8 cellular contexts compared by ENCODE assay signal in genomic region chr5:435961-436640, GRCh38. TPM values are rescaled to one million over a fixed set of nuclear protein-coding genes. Genes with fewer than 3 reads are reported as not detected.
DNase-seq lines count a peak whose midpoint lies in the region; ATAC-seq and TF ChIP-seq lines count a peak whose summit lies in the region.

No MANE protein-coding gene starts in this region.

- H3K9ac ChIP-seq in SK-N-SH (no peak overlapping the region), colonic mucosa (ENCODE audit: low read depth in 2 of 2, low read length in 2 of 2) (no peak overlapping the region)

- peak; percentile 59 for TF ChIP-seq CTCF in AG10803 (conservative IDR thresholded peaks at IDR 0.05; ENCODE audit: low read length)
- TF ChIP-seq CTCF in GM23338 (conservative IDR thresholded peaks at IDR 0.05; ENCODE audit: low read depth in 2 of 2): peak; percentile 47 to 67
- TF ChIP-seq CTCF in SK-N-SH (IDR thresholded peaks at IDR 0.05): peak; percentile 43
- no peak for TF ChIP-seq CTCF in colonic mucosa (IDR thresholded peaks at IDR 0.05)

- no peak overlapping the region for H2AFZ ChIP-seq in GM23338
- no peak overlapping the region for H2AFZ ChIP-seq in SK-N-SH (ENCODE audit: low read depth)

- H3K9me3 Mint-ChIP-seq in GM23338: no peaks in the 10 kb centered on the region

- H3K4me2 ChIP-seq in GM23338 (no peak overlapping the region), SK-N-SH (no peak overlapping the region)

- WGBS in SK-N-SH (ENCODE audit: low lambda C conversion rate): 76% methylated on average over 12 of the region's 18 CpGs

- no peaks in the 10 kb centered on the region for H3K9me3 ChIP-seq in SK-N-SH
- no peaks in the 10 kb centered on the region for H3K9me3 ChIP-seq in colonic mucosa

- H3K36me3 Mint-ChIP-seq in GM23338 (ENCODE audit: low read depth): no peaks in the 10 kb centered on the region

- no peaks in the 10 kb centered on the region; the same call in 2 of the 3 replicates for H3K4me1 Mint-ChIP-seq in GM23338

- H3K27ac ChIP-seq in GM23338 (ENCODE audit: low read depth) (no peak overlapping the region), SK-N-SH (ENCODE audit: low read depth in 2 of 2, low read length in 1 of 2) (no peak overlapping the region), colonic mucosa (no peak overlapping the region)

- no peaks in the 10 kb centered on the region for H3K9me2 ChIP-seq in GM23338 (ENCODE audit: insufficient read depth)
- no peaks in the 10 kb centered on the region for H3K9me2 ChIP-seq in SK-N-SH

- H3K27ac Mint-ChIP-seq in GM23338: no peak overlapping the region

- H3K36me3 ChIP-seq in GM23338 (ENCODE audit: insufficient read depth) (no peaks in the 10 kb centered on the region), SK-N-SH (replicated peaks in 1 of 2; ENCODE audit: control insufficient read depth in 1 of 2, insufficient read depth in 2 of 2, low read length in 1 of 2) (no peaks in the 10 kb centered on the region), colonic mucosa (no peaks in the 10 kb centered on the region)

- no peak overlapping the region for H3K4me3 Mint-ChIP-seq in GM23338

- peak; percentile 35 for TF ChIP-seq RAD21 in SK-N-SH (IDR thresholded peaks at IDR 0.05; ENCODE audit: low read length)

- POLR2A ChIA-PET in SK-N-SH (lab: Yijun Ruan, JAX): no interaction called here

- peaks cover 9% of the 10 kb centered on the region for H3K27me3 Mint-ChIP-seq in GM23338 (ENCODE audit: insufficient read depth, low read depth, poor library complexity)

- ATAC-seq in GM23338: peak; percentile 81

- no peaks in the 10 kb centered on the region for H3F3A ChIP-seq in GM23338 (replicated peaks; ENCODE audit: low read depth)
- no peaks in the 10 kb centered on the region for H3F3A ChIP-seq in SK-N-SH (replicated peaks; ENCODE audit: insufficient read depth)

- CTCF ChIA-PET in SK-N-SH (lab: Yijun Ruan, JAX): interaction anchor here (0.6 to 2.4 kb wide), 2 partner anchors 10 to 248 kb away, joined by 3 to 10 read pairs; no protein-coding TSS in a partner anchor

- H3K4me1 ChIP-seq in GM23338 (ENCODE audit: insufficient read depth): no peaks in the 10 kb centered on the region
- peaks cover 0 to 7% of the 10 kb centered on the region in 2 experiments; a peak in 1 of 4 replicates for H3K4me1 ChIP-seq in SK-N-SH (ENCODE audit: control insufficient read depth in 1 of 2, insufficient read depth in 2 of 2, low read depth in 1 of 2, low read length in 1 of 2)
- H3K4me1 ChIP-seq in colonic mucosa: no peaks in the 10 kb centered on the region

- DNase-seq in AG10803 (ENCODE audit: low read depth): peak; percentile 39
- peak; percentile 62 for DNase-seq in GM23338 (ENCODE audit: low spot score)
- DNase-seq in SK-N-SH: peak; percentile 61
- peak; percentile 35 for DNase-seq in kidney tubule cell (ENCODE audit: low spot score)
- no peak for DNase-seq in colonic mucosa
- no peak for DNase-seq in activated gamma-delta T cell treated with Interleukin-2 at 50 U/mL for 16 hours
- no peak for DNase-seq in KG1 (lab: John Stamatoyannopoulos, UW)
- DNase-seq in activated T-cell treated with anti-CD3 and anti-CD28 coated beads for 4 hours: no peak

- intact Hi-C loops in colonic mucosa (cut with DNase I): no loop called here

- H3K79me2 ChIP-seq in GM23338 (replicated peaks; ENCODE audit: insufficient read depth): no peaks in the 10 kb centered on the region
- H3K79me2 ChIP-seq in SK-N-SH (ENCODE audit: insufficient read depth): no peaks in the 10 kb centered on the region

- no peaks in the 10 kb centered on the region for H3K27me3 ChIP-seq in GM23338 (ENCODE audit: insufficient read depth)
- H3K27me3 ChIP-seq in SK-N-SH (ENCODE audit: insufficient read depth): no peaks in the 10 kb centered on the region
- H3K27me3 ChIP-seq in colonic mucosa: no peaks in the 10 kb centered on the region

- H3K4me3 ChIP-seq in AG10803 (ENCODE audit: low read length) (no peak overlapping the region), GM23338 (no peak overlapping the region), SK-N-SH (ENCODE audit: low read depth in 2 of 2, low read length in 1 of 2) (no peak overlapping the region), colonic mucosa (no peak overlapping the region)

- no peak for TF ChIP-seq EP300 in SK-N-SH (IDR thresholded peaks at IDR 0.05; ENCODE audit: borderline replicate concordance in 1 of 2, low read depth in 1 of 2, low read length in 1 of 2)

- H4K20me1 ChIP-seq in GM23338 (replicated peaks; ENCODE audit: insufficient read depth) (no peaks in the 10 kb centered on the region), SK-N-SH (ENCODE audit: insufficient read depth) (no peaks in the 10 kb centered on the region)

TF ChIP-seq in GM23338, 12 proteins besides CTCF, POLR2A, EP300 and RAD21:
- TF ChIP-seq EZH2 (IDR thresholded peaks at IDR 0.05; ENCODE audit: low read depth, unreplicated experiment) (no peak), ZNF114 (CRISPR knock-in tag; IDR thresholded peaks at IDR 0.05) (no peak), NANOG (IDR thresholded peaks at IDR 0.05; ENCODE audit: borderline replicate concordance) (no peak), ZNF331 (CRISPR knock-in tag; IDR thresholded peaks at IDR 0.05; ENCODE audit: low read depth) (no peak), REST (IDR thresholded peaks at IDR 0.05; ENCODE audit: unreplicated experiment) (no peak)

TF ChIP-seq in SK-N-SH, 30 proteins besides CTCF, POLR2A, EP300 and RAD21:
- TF ChIP-seq SMC3 (IDR thresholded peaks at IDR 0.05; ENCODE audit: low read depth, low read length) (peak; percentile 22; the same call in 1 of the 2 replicates), ELF1 (IDR thresholded peaks at IDR 0.05) (no peak), RXRA (IDR thresholded peaks at IDR 0.05; ENCODE audit: borderline replicate concordance, low read depth) (no peak)

RNA-seq across cellular contexts. Expression of gene EXOC3, which starts 6.9 kb away (rescaled TPM):
- total RNA-seq in GM23338 (2014; rRNA removed; shearing (Covaris generic)): 24.2 and 31.6 TPM in 2 replicates
- polyA plus RNA-seq in GM23338 (2016; fragmentation: Nextera tagmentation; extraction: Ambion mirVana) (13.4 and 13.8 TPM in 2 replicates), SK-N-SH (2012; rRNA removed) (23.0 and 25.7 TPM in 2 replicates)
- 12.9 and 16.6 TPM in 2 replicates for polyA plus RNA-seq in SK-N-SH (2012; cell fraction: cytosol; rRNA removed)
- 58.8 and 60.0 TPM in 2 replicates for polyA plus RNA-seq in SK-N-SH (2012; cell fraction: nucleus; rRNA removed)
- 10 to 100 TPM; 52.0 to 58.7 TPM for total RNA-seq in colonic mucosa

Comparison
In these comparisons a context has a peak if more than half of its experiments do, and no peak if none do; other contexts are left out.
1. DNase-seq: peak in AG10803 (single experiment), GM23338 (single experiment), SK-N-SH (single experiment) and kidney tubule cell (single experiment); none in colonic mucosa (single experiment), activated gamma-delta T cell treated with Interleukin-2 at 50 U/mL for 16 hours (single experiment), KG1 (single experiment) and activated T-cell treated with anti-CD3 and anti-CD28 coated beads for 4 hours (single experiment).